ENCODE assay signal across 12 cellular contexts in genomic region chr1:91752324-91752723, GRCh38.
A peak's percentile ranks its signal among the peaks of the same experiment; 100 is the strongest.
DNase-seq lines count a peak whose midpoint lies in the region; ATAC-seq and TF ChIP-seq lines count a peak whose summit lies in the region.
"Had no signal": no experiment of that assay in that cellular context is flagged by ENCODE, and none has a peak within 500 bp of the region (broad histone marks: within the 10 kb centered on the region; RNA-seq: fewer than 3 reads in every experiment).

No MANE protein-coding gene starts in this region.

- no peak overlapping the region for H3K4me2 ChIP-seq in osteoblast (ENCODE audit: insufficient read depth, low read length)

- no peak for DNase-seq in activated CD4-positive, CD25-positive, alpha-beta regulatory T cell treated with anti-CD3 and anti-CD28 coated beads, Interleukin-2, amount 50 U/mL, for 72 hours
- peak in 1 of 2 donors; percentile 61 for DNase-seq in stimulated activated effector memory CD8-positive, alpha-beta T cell treated with anti-CD3 and anti-CD28 coated beads, Interleukin-12 subunit alpha, Interleukin-12 subunit beta, amount 100 ng/mL, for 72 hours (ENCODE audit: low spot score in 2 of 2)
- DNase-seq in osteoblast (ENCODE audit: insufficient read length, low spot score, missing footprints) (no peak), AG20443 (ENCODE audit: low spot score) (no peak), testis (no peak)
- DNase-seq: amygdala, T1000 had no signal

- no peak for TF ChIP-seq POLR2A in testis (IDR thresholded peaks at IDR 0.05)

- peak overlapping the region; percentile 48 for H3K4me3 Mint-ChIP-seq in stimulated activated effector memory CD8-positive, alpha-beta T cell treated with anti-CD3 and anti-CD28 coated beads, Interleukin-12 subunit alpha, Interleukin-12 subunit beta, amount 100 ng/mL, for 72 hours

- H3K4me1 ChIP-seq in osteoblast (ENCODE audit: insufficient read depth, low read length) (peaks cover 21% of the 10 kb centered on the region), testis (peaks cover 28% of the 10 kb centered on the region)

- peaks cover 12% of the 10 kb centered on the region for H3K36me3 Mint-ChIP-seq in stimulated activated effector memory CD8-positive, alpha-beta T cell treated with anti-CD3 and anti-CD28 coated beads, Interleukin-12 subunit alpha, Interleukin-12 subunit beta, amount 100 ng/mL, for 72 hours

- H3K9me3 ChIP-seq in osteoblast (ENCODE audit: low read depth, low read length) (no peaks in the 10 kb centered on the region), testis (no peaks in the 10 kb centered on the region)

- peaks cover 5% of the 10 kb centered on the region for H3K79me2 ChIP-seq in osteoblast (ENCODE audit: insufficient read depth, low read length)

- peak; percentile 39 to 45 for ATAC-seq in activated CD4-positive, CD25-positive, alpha-beta regulatory T cell treated with anti-CD3 and anti-CD28 coated beads, Interleukin-2, amount 50 U/mL, for 24 hours
- peak; percentile 56 for ATAC-seq in GM21717 (IDR thresholded peaks at IDR 0.05; ENCODE audit: unreplicated experiment)
- ATAC-seq in HG03571 (IDR thresholded peaks at IDR 0.05; ENCODE audit: unreplicated experiment), result peak; percentile 46
- ATAC-seq in stimulated activated effector memory CD8-positive, alpha-beta T cell treated with anti-CD3 and anti-CD28 coated beads, Interleukin-12 subunit alpha, Interleukin-12 subunit beta, amount 100 ng/mL, for 72 hours, result peak; percentile 76

- no peak overlapping the region for H2AFZ ChIP-seq in osteoblast (ENCODE audit: low read length)

- TF ChIP-seq CTCF in osteoblast (IDR thresholded peaks at IDR 0.05; ENCODE audit: extremely low read depth, low read depth, low read length), result no peak
- TF ChIP-seq CTCF in testis (IDR thresholded peaks at IDR 0.05), result no peak

- H3K27ac ChIP-seq in osteoblast (ENCODE audit: low read depth, low read length) (no peak overlapping the region), testis (peak overlapping the region in 1 of 2 donors; percentile 36)
- H3K27ac ChIP-seq: 22Rv1, HL-60 had no signal

- H3K27me3 ChIP-seq in osteoblast (ENCODE audit: insufficient read depth, low read length), result no peaks in the 10 kb centered on the region
- H3K27me3 ChIP-seq in testis, result no peaks in the 10 kb centered on the region

- peaks cover 74% of the 10 kb centered on the region for H3K4me1 Mint-ChIP-seq in stimulated activated effector memory CD8-positive, alpha-beta T cell treated with anti-CD3 and anti-CD28 coated beads, Interleukin-12 subunit alpha, Interleukin-12 subunit beta, amount 100 ng/mL, for 72 hours

- 75 to 76% methylated on average over 2 of the region's 2 CpGs for WGBS in testis, 2 donors

- no peaks in the 10 kb centered on the region for H3K36me3 ChIP-seq in osteoblast (ENCODE audit: insufficient read depth, low read length)
- H3K36me3 ChIP-seq in testis (ENCODE audit: low read depth, missing control alignments), result no peaks in the 10 kb centered on the region

- peak overlapping the region; percentile 79 for H3K27ac Mint-ChIP-seq in stimulated activated effector memory CD8-positive, alpha-beta T cell treated with anti-CD3 and anti-CD28 coated beads, Interleukin-12 subunit alpha, Interleukin-12 subunit beta, amount 100 ng/mL, for 72 hours

- H3K4me3 ChIP-seq in osteoblast (ENCODE audit: insufficient read depth, low read length) (no peak overlapping the region), testis (no peak overlapping the region)

- intact Hi-C loops in testis (cut with DNase I; ENCODE audit: low total_unique reads), result no loop called here

- H4K20me1 ChIP-seq in osteoblast (ENCODE audit: insufficient read depth, low read length), result peaks cover 8% of the 10 kb centered on the region

- no peaks in the 10 kb centered on the region for H3K9me3 Mint-ChIP-seq in stimulated activated effector memory CD8-positive, alpha-beta T cell treated with anti-CD3 and anti-CD28 coated beads, Interleukin-12 subunit alpha, Interleukin-12 subunit beta, amount 100 ng/mL, for 72 hours
